Comparison of ENCODE assay signal across 10 cellular contexts in genomic region chr1:46495778-46496177, GRCh38. TPM values are rescaled to one million over a fixed set of nuclear protein-coding genes. Genes with fewer than 3 reads are reported as not detected.
"Had no signal": no experiment of that assay in that cellular context is flagged by ENCODE, and none has a peak within 500 bp of the region (broad histone marks: within the 10 kb centered on the region; RNA-seq: fewer than 3 reads in every experiment).

No MANE protein-coding gene starts in this region.

- H3K4me3 ChIP-seq: GM23338, HAP-1 had no signal

- FAIRE-seq: HTR-8/SVneo had no signal

- H3K27ac ChIP-seq: KMS-11 had no signal

- ATAC-seq: GM23338, HCT116 had no signal

- H3K9ac ChIP-seq: KMS-11 had no signal

- H3K9me3 ChIP-seq: HAP-1 had no signal

- H3K36me3 ChIP-seq: HAP-1 had no signal

- DNase-seq: H7, IMR-90, KBM-7 had no signal

- H2AFZ ChIP-seq: GM23338 had no signal

- H3K4me2 ChIP-seq: GM23338, KMS-11 had no signal

RNA-seq across cellular contexts. Expression of gene DMBX1, which starts 6.1 kb away (rescaled TPM):
- total RNA-seq: GM23338, IMR-90 had no signal
- polyA plus RNA-seq: IMR-90 had no signal

RNA-seq across cellular contexts. Expression of gene KNCN, which starts 55.7 kb away (rescaled TPM):
- total RNA-seq: GM23338, H4, H7, HT-29, IMR-90 had no signal
- polyA plus RNA-seq: GM23338, IMR-90 had no signal
